Comparison of ENCODE assay signal across 24 cellular contexts in genomic region chr2:167640096-167640495, GRCh38.
"Had no signal": no experiment of that assay in that cellular context is flagged by ENCODE, and none has a peak within 500 bp of the region (broad histone marks: within the 10 kb centered on the region; RNA-seq: fewer than 3 reads in every experiment).

No MANE protein-coding gene starts in this region.

- H3K36me3 ChIP-seq: stomach, suprapubic skin, thoracic aorta, thyroid gland, tibial artery, tibial nerve, transverse colon, upper lobe of left lung, upper lobe of right lung, uterus, vagina had no signal

- H3K4me3 ChIP-seq: stomach, suprapubic skin, testis, thoracic aorta, thyroid gland, tibial artery, tibial nerve, transverse colon, upper lobe of left lung, upper lobe of right lung, uterus, vagina had no signal

- DNase-seq: stimulated activated CD4-positive, alpha-beta T cell treated with anti-CD3 and anti-CD28 coated beads, Interleukin-2, amount 100 ng/mL, for 48 hours; stimulated activated CD4-positive, alpha-beta T cell treated with anti-CD3 and anti-CD28 coated beads, Interleukin-4, amount 100 ng/mL, for 1 hour; stimulated activated CD4-positive, alpha-beta T cell treated with anti-CD3 and anti-CD28 coated beads, Interleukin-4, amount 100 ng/mL, for 24 hours; stimulated activated CD4-positive, alpha-beta T cell treated with anti-CD3 and anti-CD28 coated beads, Interleukin-4, amount 100 ng/mL, for 4 hours; stimulated activated CD8-positive, alpha-beta memory T cell treated with anti-CD3 and anti-CD28 coated beads, Interleukin-4, amount 100 ng/mL, for 48 hours; stimulated activated naive B cell treated with anti-CD40 and anti-IgM and Interleukin-4, amounts not matched to agents 10 μg/mL and 1 μg/mL and 100 μg/mL, for 72 hours; stimulated activated naive CD4-positive, alpha-beta T cell; stimulated activated naive CD4-positive, alpha-beta T cell treated with Interleukin-2 at 50 U/mL for 16 hours; stimulated activated naive CD8-positive, alpha-beta T cell treated with anti-CD3 and anti-CD28 coated beads, Interleukin-15, amount 100 ng/mL, for 72 hours; stimulated activated naive CD8-positive, alpha-beta T cell treated with anti-CD3 and anti-CD28 coated beads, Interleukin-15, Interleukin-2, amounts not matched to agents 100 U/mL and 50 U/mL, for 24 hours; stomach; substantia nigra; testis; thyroid gland; tibial artery; transverse colon; trophoblast cell; upper lobe of left lung; upper lobe of right lung; uterus had no signal

- H3K9me3 ChIP-seq: stomach, suprapubic skin, testis, thoracic aorta, thyroid gland, tibial artery, tibial nerve, transverse colon, upper lobe of left lung, upper lobe of right lung, uterus, vagina had no signal

- H3K4me1 ChIP-seq: stomach, suprapubic skin, testis, thyroid gland, tibial artery, tibial nerve, transverse colon, upper lobe of left lung, upper lobe of right lung, uterus, vagina had no signal

- H3K27ac ChIP-seq: stomach, suprapubic skin, testis, thoracic aorta, thyroid gland, tibial artery, tibial nerve, transverse colon, upper lobe of left lung, upper lobe of right lung, uterus, vagina had no signal

- H3K27me3 ChIP-seq: stomach, suprapubic skin, testis, thyroid gland, tibial artery, tibial nerve, transverse colon, upper lobe of left lung, upper lobe of right lung, uterus, vagina had no signal
